24 cellular contexts compared by ENCODE assay signal in genomic region chr17:22518185-22518584, GRCh38.
"Had no signal": no experiment of that assay in that cellular context is flagged by ENCODE, and none has a peak within 500 bp of the region (broad histone marks: within the 10 kb centered on the region; RNA-seq: fewer than 3 reads in every experiment).

No MANE protein-coding gene starts in this region.

- H3K27me3 Mint-ChIP-seq: dendritic cell treated with granulocyte-macrophage colony-stimulating factor and Interleukin-4, amounts not matched to agents 40 ng/mL and 50 ng/mL, for 4 days; naive B cell; naive thymus-derived CD8-positive, alpha-beta T cell had no signal

- H3K4me3 Mint-ChIP-seq: dendritic cell treated with granulocyte-macrophage colony-stimulating factor and Interleukin-4, amounts not matched to agents 40 ng/mL and 50 ng/mL, for 4 days; mesothelial cell of epicardium; naive B cell; naive thymus-derived CD8-positive, alpha-beta T cell had no signal

- H3K9me3 ChIP-seq: colonic mucosa, gastrocnemius medialis, lower lobe of right lung had no signal

- H3K27me3 ChIP-seq: colonic mucosa, foreskin keratinocyte, gastrocnemius medialis, heart right ventricle had no signal

- DNase-seq: colonic mucosa; cortex of kidney; effector memory CD4-positive, alpha-beta T cell; foreskin keratinocyte; gastrocnemius medialis; glutamatergic neuron; head of caudate nucleus; heart right ventricle; hippocampal formation; kidney glomerular epithelial cell; left colon; left ventricle myocardium inferior; lower lobe of right lung; mesenchymal stem cell; mucosa of descending colon; naive B cell; naive thymus-derived CD8-positive, alpha-beta T cell had no signal

- ATAC-seq: foreskin keratinocyte; gastrocnemius medialis; heart right ventricle; left colon; left lobe of liver; lower lobe of right lung; mucosa of descending colon; naive thymus-derived CD8-positive, alpha-beta T cell had no signal

- H3K4me1 ChIP-seq: colonic mucosa, esophagus muscularis mucosa, foreskin keratinocyte, gastrocnemius medialis, heart right ventricle, left ventricle myocardium inferior, lower lobe of right lung had no signal

- H3K27ac Mint-ChIP-seq: dendritic cell treated with granulocyte-macrophage colony-stimulating factor and Interleukin-4, amounts not matched to agents 40 ng/mL and 50 ng/mL, for 4 days; mesothelial cell of epicardium; naive B cell; naive thymus-derived CD8-positive, alpha-beta T cell had no signal

- H3K4me3 ChIP-seq: colonic mucosa, esophagus muscularis mucosa, gastrocnemius medialis, heart right ventricle, left ventricle myocardium inferior, lower lobe of right lung, mucosa of descending colon had no signal

- H3K27ac ChIP-seq: colonic mucosa, esophagus muscularis mucosa, foreskin keratinocyte, gastrocnemius medialis, heart right ventricle, left ventricle myocardium inferior, lower lobe of right lung had no signal

- FAIRE-seq: endothelial cell of umbilical vein, islet of Langerhans, keratinocyte had no signal

- H3K36me3 ChIP-seq: colonic mucosa, esophagus muscularis mucosa, gastrocnemius medialis, heart right ventricle, left ventricle myocardium inferior, lower lobe of right lung had no signal

- H3K4me1 Mint-ChIP-seq: mesothelial cell of epicardium; naive B cell; naive thymus-derived CD8-positive, alpha-beta T cell had no signal

- H3K36me3 Mint-ChIP-seq: naive B cell; naive thymus-derived CD8-positive, alpha-beta T cell had no signal
